8 cellular contexts compared by ENCODE assay signal in the genomic region with DNA sequence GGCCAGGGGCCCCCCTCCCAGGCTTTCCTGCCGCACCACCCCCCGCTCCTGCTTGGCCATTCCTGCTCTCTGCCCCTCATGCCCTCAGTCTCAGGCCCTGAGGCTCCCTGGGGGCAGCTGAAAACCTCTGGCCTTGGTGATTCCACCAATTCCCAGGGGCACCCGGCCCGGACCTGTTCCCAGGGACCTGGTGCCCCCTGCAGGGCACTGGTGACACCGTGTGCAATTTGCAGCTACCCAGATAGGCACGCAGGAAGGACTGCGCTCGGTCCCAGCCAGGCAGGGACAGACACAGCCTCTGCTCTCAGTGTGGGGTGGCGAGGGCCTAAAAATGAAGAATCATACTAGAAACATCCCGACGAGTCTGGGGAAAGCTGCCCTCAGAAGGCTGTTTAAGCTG. TPM values are rescaled to one million over a fixed set of nuclear protein-coding genes. Genes with fewer than 3 reads are reported as not detected.
DNase-seq lines count a peak whose midpoint lies in the region; ATAC-seq and TF ChIP-seq lines count a peak whose summit lies in the region.

No MANE protein-coding gene starts in this region.

- peaks cover 17% of the 10 kb centered on the region for H3K27me3 Mint-ChIP-seq in endodermal cell (ENCODE audit: insufficient read depth)
- H3K27me3 Mint-ChIP-seq in nephron progenitor cell (ENCODE audit: low read depth, poor library complexity) = peaks cover 57% of the 10 kb centered on the region
- peaks cover 35% of the 10 kb centered on the region for H3K27me3 Mint-ChIP-seq in CD8-positive, alpha-beta T cell (ENCODE audit: low read depth)

- H3K27ac Mint-ChIP-seq in endodermal cell = no peak overlapping the region
- no peak overlapping the region for H3K27ac Mint-ChIP-seq in nephron progenitor cell
- no peak overlapping the region for H3K27ac Mint-ChIP-seq in CD8-positive, alpha-beta T cell

- peaks cover 13% of the 10 kb centered on the region for H3K27me3 ChIP-seq in A673 (replicated peaks; ENCODE audit: insufficient read depth, low read depth, low read length, poor library complexity)
- H3K27me3 ChIP-seq in endodermal cell (ENCODE audit: control insufficient read depth, insufficient read depth, low read length, poor library complexity, severe bottlenecking) = peaks cover 7% of the 10 kb centered on the region
- no peaks in the 10 kb centered on the region for H3K27me3 ChIP-seq in CD8-positive, alpha-beta T cell (ENCODE audit: insufficient read depth, low read length)

- no peaks in the 10 kb centered on the region for H3K36me3 ChIP-seq in A673 (ENCODE audit: insufficient read depth, low read length, poor library complexity, severe bottlenecking)
- no peaks in the 10 kb centered on the region for H3K36me3 ChIP-seq in endodermal cell (ENCODE audit: control insufficient read depth, insufficient read depth, low read length)
- no peaks in the 10 kb centered on the region for H3K36me3 ChIP-seq in CD8-positive, alpha-beta T cell (ENCODE audit: insufficient read depth, low read length)

- no peak for ATAC-seq in CD8-positive, alpha-beta T cell
- ATAC-seq in GM21528 (IDR thresholded peaks at IDR 0.05; ENCODE audit: low FRiP score, unreplicated experiment) = no peak

- no peaks in the 10 kb centered on the region for H3K36me3 Mint-ChIP-seq in endodermal cell (ENCODE audit: low read depth)
- no peaks in the 10 kb centered on the region for H3K36me3 Mint-ChIP-seq in nephron progenitor cell (ENCODE audit: low read depth)
- H3K36me3 Mint-ChIP-seq in CD8-positive, alpha-beta T cell = no peaks in the 10 kb centered on the region

- TF ChIP-seq CTCF in A673 (conservative IDR thresholded peaks at IDR 0.05; ENCODE audit: low read depth, low read length) (peak; percentile 55), endodermal cell (conservative IDR thresholded peaks at IDR 0.05) (peak; percentile 86), nephron progenitor cell (IDR thresholded peaks at IDR 0.05) (peak; percentile 59)
- TF ChIP-seq CTCF in CD8-positive, alpha-beta T cell (IDR thresholded peaks at IDR 0.05) = no peak

- H3K9me3 ChIP-seq in A673 (ENCODE audit: low read depth, low read length, poor library complexity, severe bottlenecking) = no peaks in the 10 kb centered on the region
- no peaks in the 10 kb centered on the region for H3K9me3 ChIP-seq in endodermal cell (ENCODE audit: control insufficient read depth, low read length)
- H3K9me3 ChIP-seq in CD8-positive, alpha-beta T cell (ENCODE audit: low read length) = no peaks in the 10 kb centered on the region

- H3K27ac ChIP-seq in A673 (ENCODE audit: low read depth, low read length, poor library complexity, severe bottlenecking) (no peak overlapping the region), endodermal cell (ENCODE audit: low read depth, low read length) (no peak overlapping the region)
- H3K27ac ChIP-seq in CD8-positive, alpha-beta T cell (ENCODE audit: low read depth, low read length) = no peak overlapping the region

- H3K9ac ChIP-seq in endodermal cell (ENCODE audit: extremely low read depth, low read length, poor library complexity, severe bottlenecking) = no peak overlapping the region

- H3K9me3 Mint-ChIP-seq in endodermal cell = no peaks in the 10 kb centered on the region
- no peaks in the 10 kb centered on the region for H3K9me3 Mint-ChIP-seq in nephron progenitor cell
- no peaks in the 10 kb centered on the region for H3K9me3 Mint-ChIP-seq in CD8-positive, alpha-beta T cell

- H3K4me1 Mint-ChIP-seq in endodermal cell = peaks cover 2% of the 10 kb centered on the region
- H3K4me1 Mint-ChIP-seq in nephron progenitor cell = peaks cover 30% of the 10 kb centered on the region
- H3K4me1 Mint-ChIP-seq in CD8-positive, alpha-beta T cell (ENCODE audit: low read depth) = peaks cover 2% of the 10 kb centered on the region

- H3K4me3 ChIP-seq in A673 (ENCODE audit: low read depth, low read length, poor library complexity, severe bottlenecking) (no peak overlapping the region), endodermal cell (ENCODE audit: low read length) (no peak overlapping the region)
- H3K4me3 ChIP-seq in CD8-positive, alpha-beta T cell (ENCODE audit: low read depth, low read length) = no peak overlapping the region

- 48 to 66% methylated on average over 6 to 11 of the region's 11 CpGs for WGBS in endodermal cell (ENCODE audit: insufficient coverage in 1 of 2, insufficient read length in 1 of 2), 2 experiments

- intact Hi-C loops in A673 (cut with micrococcal nuclease; ENCODE audit: unreplicated experiment) = no loop called here
- intact Hi-C loops in CD8-positive, alpha-beta T cell (cut with DNase I, micrococcal nuclease) = no loop called here

- peak; percentile 39 for DNase-seq in A673 (ENCODE audit: low spot score)
- DNase-seq in ELF-1 (ENCODE audit: low read depth, low spot score) = peak; percentile 78
- peak; percentile 50 for DNase-seq in NCI-H69 (lab: John Stamatoyannopoulos, UW)
- peak; percentile 91 for DNase-seq in endodermal cell
- peak; percentile 78 for DNase-seq in nephron progenitor cell
- no peak for DNase-seq in NCI-H1105 treated with DMSO at 0.1 percent for 48 hours (lab: John Stamatoyannopoulos, UW)
- DNase-seq in CD8-positive, alpha-beta T cell = no peak

- no TSS peak for BruUV-seq in A673 (replicated peaks; lab: Mats Ljungman, UMichigan)

- no peaks in the 10 kb centered on the region for H3K4me1 ChIP-seq in A673 (ENCODE audit: insufficient read depth, low read length, poor library complexity, severe bottlenecking)
- H3K4me1 ChIP-seq in endodermal cell (ENCODE audit: control insufficient read depth, insufficient read depth, low read length) = no peaks in the 10 kb centered on the region
- no peaks in the 10 kb centered on the region for H3K4me1 ChIP-seq in CD8-positive, alpha-beta T cell (ENCODE audit: insufficient read depth, low read length)

- CTCF ChIA-PET in A673 (lab: Charles Lee) = interaction anchor here (0.6 to 1.1 kb wide), 2 partner anchors 31 to 255 kb away, joined by 3 to 8 read pairs; no protein-coding TSS in a partner anchor
- CTCF ChIA-PET in CD8-positive, alpha-beta T cell (lab: Charles Lee) = interaction anchor here (2.1 kb wide), 1 partner anchor 31 kb away, joined by 6 read pairs; no protein-coding TSS in a partner anchor

- POLR2A ChIA-PET in A673 (lab: Charles Lee; ENCODE audit: low non-redundant PET) = no interaction called here
- POLR2A ChIA-PET in CD8-positive, alpha-beta T cell (lab: Charles Lee) = no interaction called here

- H3K4me3 Mint-ChIP-seq in endodermal cell (no peak overlapping the region), nephron progenitor cell (no peak overlapping the region)
- H3K4me3 Mint-ChIP-seq in CD8-positive, alpha-beta T cell = no peak overlapping the region

RNA-seq across cellular contexts. Expression of a gene that starts 13.4 kb away (rescaled TPM):
- total RNA-seq in A673 (2021) (not detected in 2 replicates), endodermal cell (under 1 TPM in 1 of 2 donors, not detected in 1; 0.15 TPM)
- 0.89 TPM for polyA plus RNA-seq in endodermal cell (2013, experiment 1 of 2)
- 0.99 TPM for polyA plus RNA-seq in endodermal cell (2013, experiment 2 of 2)
- not detected for total RNA-seq in CD8-positive, alpha-beta T cell

Comparison
In these comparisons a context has a peak if more than half of its experiments do, and no peak if none do; other contexts are left out.
1. DNase-seq: peak in A673 (single experiment), ELF-1 (single experiment), NCI-H69 (single experiment), endodermal cell (single experiment) and nephron progenitor cell (single experiment); none in NCI-H1105 treated with DMSO at 0.1 percent for 48 hours (single experiment) and CD8-positive, alpha-beta T cell (0 of 7).